In genomic region chr1:46179138-46180081, GRCh38 we compare ENCODE assay signal across 8 cellular contexts. TPM values are rescaled to one million over a fixed set of nuclear protein-coding genes. Genes with fewer than 3 reads are reported as not detected.
DNase-seq lines count a peak whose midpoint lies in the region; ATAC-seq and TF ChIP-seq lines count a peak whose summit lies in the region.

No MANE protein-coding gene starts in this region.

- H3K27ac ChIP-seq in Peyer's patch (peak overlapping the region in 2 of 4 donors; percentile 82 to 96), thyroid gland (peak overlapping the region in 1 of 3 donors; percentile 96)

- H3K4me3 ChIP-seq in LNCaP clone FGC (ENCODE audit: low read depth, low read length) (no peak overlapping the region), Peyer's patch (no peak overlapping the region), neuron (ENCODE audit: low read length) (peak overlapping the region; percentile 16), thyroid gland (replicated peaks in 1 of 3) (no peak overlapping the region)

- 7 to 9% methylated on average over 10 of the region's 10 CpGs for WGBS in thyroid gland, 2 donors

- DNase-seq in Right ventricle myocardium inferior (ENCODE audit: missing footprints) (peak; percentile 75), cardiac septum (ENCODE audit: low spot score) (no peak), LNCaP clone FGC (ENCODE audit: low read depth) (no peak), Peyer's patch (peak; percentile 71 to 92 (median 78)), activated T-helper 1 cell treated with Interleukin-2 at 50 U/mL for 16 hours (ENCODE audit: low read depth) (peak; percentile 37), fibroblast of peridontal ligament (ENCODE audit: extremely low read depth) (peak; percentile 90), thyroid gland (peak; percentile 87 to 88)

- H3K4me1 ChIP-seq in Peyer's patch = peaks cover 0 to 37% (median 6%) of the 10 kb centered on the region in 4 donors
- H3K4me1 ChIP-seq in neuron (ENCODE audit: insufficient read depth, low read length) = peaks cover 9% of the 10 kb centered on the region
- H3K4me1 ChIP-seq in thyroid gland = peaks cover 44 to 63% of the 10 kb centered on the region in 2 donors

- intact Hi-C loops in Right ventricle myocardium inferior (cut with DNase I) = loop anchor here (1.0 to 10.0 kb wide), 4 partner anchors 44 to 285 kb away; partner anchors contain the start of gene PIK3R3
- intact Hi-C loops in cardiac septum (cut with DNase I) = loop anchor here (1.0 to 10.0 kb wide), 4 partner anchors 43 to 495 kb away; partner anchors contain the start of genes GPBP1L1, MAST2 and TMEM69
- intact Hi-C loops in thyroid gland (cut with DNase I) = loop anchor here (2.0 to 5.0 kb wide), 3 partner anchors 41 to 143 kb away; no protein-coding TSS in a partner anchor

- H3K27me3 ChIP-seq in Peyer's patch (no peaks in the 10 kb centered on the region), neuron (ENCODE audit: insufficient read depth, low read length) (no peaks in the 10 kb centered on the region), thyroid gland (no peaks in the 10 kb centered on the region)

- peak; percentile 83 for ATAC-seq in Right ventricle myocardium inferior

- peak; percentile 94 for TF ChIP-seq CTCF in LNCaP clone FGC (IDR thresholded peaks at IDR 0.05; ENCODE audit: control insufficient read depth, extremely low read depth, insufficient read depth)
- TF ChIP-seq CTCF in Peyer's patch (IDR thresholded peaks at IDR 0.05) = peak; percentile 66 to 97 (median 94)
- TF ChIP-seq CTCF in thyroid gland (IDR thresholded peaks at IDR 0.05) = peak; percentile 57 to 100 (median 94)

- H3K36me3 ChIP-seq in Peyer's patch (peaks cover 0 to 2% (median 0%) of the 10 kb centered on the region in 3 donors), neuron (ENCODE audit: insufficient read depth, low read length) (no peaks in the 10 kb centered on the region), thyroid gland (no peaks in the 10 kb centered on the region)

- TF ChIP-seq POLR2A in Peyer's patch (IDR thresholded peaks at IDR 0.05) (no peak), thyroid gland (IDR thresholded peaks at IDR 0.05) (no peak)

- H3K9me3 ChIP-seq in Peyer's patch (no peaks in the 10 kb centered on the region), neuron (ENCODE audit: low read length) (no peaks in the 10 kb centered on the region), thyroid gland (no peaks in the 10 kb centered on the region)

- H2AFZ ChIP-seq in neuron (ENCODE audit: low read depth, low read length) = peak overlapping the region; percentile 62

RNA-seq across cellular contexts. Expression of gene P3R3URF, which starts 3.1 kb away (rescaled TPM):
- total RNA-seq in Right ventricle myocardium inferior = not detected
- not detected for total RNA-seq in cardiac septum
- not detected for total RNA-seq in Peyer's patch
- not detected for total RNA-seq in thyroid gland

RNA-seq across cellular contexts. Expression of gene TSPAN1, which starts 4.5 kb away (rescaled TPM):
- total RNA-seq in Right ventricle myocardium inferior (1.1 TPM), cardiac septum (3.0 TPM), Peyer's patch (100 to 1,000 TPM in 3 of 4 donors, 1 to 10 TPM in 1; 4.1 to 229 (median 192) TPM), thyroid gland (100 to 1,000 TPM in 2 of 4 donors, 10 to 100 TPM in 2; 61.2 to 154 (median 105) TPM)

RNA-seq across cellular contexts. Expression of gene POMGNT1, which starts 18.8 kb away (rescaled TPM):
- 129 TPM for total RNA-seq in Right ventricle myocardium inferior
- total RNA-seq in cardiac septum = 139 TPM
- 10 to 100 TPM; 34.7 to 60.6 (median 46.3) TPM for total RNA-seq in Peyer's patch
- total RNA-seq in thyroid gland = 10 to 100 TPM; 54.2 to 90.8 (median 79.3) TPM

RNA-seq across cellular contexts. Expression of gene LURAP1, which starts 23.7 kb away (rescaled TPM):
- 6.0 TPM for total RNA-seq in Right ventricle myocardium inferior
- 11.9 TPM for total RNA-seq in cardiac septum
- total RNA-seq in Peyer's patch = 1 to 10 TPM in 3 of 4 donors, not detected in 1; 1.5 to 2.5 (median 2.5) TPM
- 10 to 100 TPM; 30.5 to 47.4 (median 37.8) TPM for total RNA-seq in thyroid gland

RNA-seq across cellular contexts. Expression of gene PIK3R3, which starts 47.0 kb away (rescaled TPM):
- total RNA-seq in Right ventricle myocardium inferior (22.6 TPM), cardiac septum (55.3 TPM), Peyer's patch (10 to 100 TPM in 1 of 4 donors, 1 to 10 TPM in 3; 2.8 to 12.4 (median 6.4) TPM), thyroid gland (10 to 100 TPM; 16.0 to 36.2 (median 20.9) TPM)

Comparison
In these comparisons a context has a peak if more than half of its experiments do, and no peak if none do; other contexts are left out.
1. DNase-seq: peak in Right ventricle myocardium inferior (single experiment), Peyer's patch (3 of 3), activated T-helper 1 cell treated with Interleukin-2 at 50 U/mL for 16 hours (single experiment), fibroblast of peridontal ligament (single experiment) and thyroid gland (2 of 2); none in cardiac septum (single experiment) and LNCaP clone FGC (single experiment).
2. Peak in every context shown above with its lines, with median percentiles within 50 percentile points of each other: CTCF ChIP-seq.